Comparison of ENCODE assay signal across 10 cellular contexts in genomic region chr12:116222358-116222757, GRCh38. TPM values are rescaled to one million over a fixed set of nuclear protein-coding genes. Genes with fewer than 3 reads are reported as not detected.
DNase-seq lines count a peak whose midpoint lies in the region; ATAC-seq and TF ChIP-seq lines count a peak whose summit lies in the region.
"Had no signal": no experiment of that assay in that cellular context is flagged by ENCODE, and none has a peak within 500 bp of the region (broad histone marks: within the 10 kb centered on the region; RNA-seq: fewer than 3 reads in every experiment).

No MANE protein-coding gene starts in this region.

- DNase-seq in SIG-M5 treated with dmso at 0.1 percent for 504 hours (lab: John Stamatoyannopoulos, UW; ENCODE audit: unreplicated experiment), result peak; percentile 36
- DNase-seq in SIG-M5 (lab: John Stamatoyannopoulos, UW), result no peak
- peak; percentile 82 for DNase-seq in SK-MEL-5 (ENCODE audit: low read depth, low spot score)
- DNase-seq in stimulated activated CD4-positive, alpha-beta T cell treated with anti-CD3 and anti-CD28 coated beads, Interleukin-15, amount 100 ng/mL, for 24 hours, result peak; percentile 55
- DNase-seq in activated gamma-delta T cell treated with Interleukin-2 at 50 U/mL for 16 hours, result no peak
- no peak for DNase-seq in NCI-H1048 (lab: John Stamatoyannopoulos, UW)
- DNase-seq: DND-41 had no signal

- ATAC-seq in gastroesophageal sphincter, result peak; percentile 86
- ATAC-seq in HG02642 (IDR thresholded peaks at IDR 0.05; ENCODE audit: poor library complexity, unreplicated experiment), result no peak

- no peak for TF ChIP-seq POLR2A in gastroesophageal sphincter (IDR thresholded peaks at IDR 0.05)

- H3K36me3 ChIP-seq in gastroesophageal sphincter, result no peaks in the 10 kb centered on the region

- no peak overlapping the region for H3K4me3 ChIP-seq in gastroesophageal sphincter

- no peak for TF ChIP-seq CTCF in gastroesophageal sphincter (IDR thresholded peaks at IDR 0.05)

- H3K4me1 ChIP-seq in gastroesophageal sphincter, result peaks cover 9 to 81% (median 18%) of the 10 kb centered on the region in 3 donors

- TF ChIP-seq EP300 in gastroesophageal sphincter (IDR thresholded peaks at IDR 0.05), result no peak

- H3K27me3 ChIP-seq in gastroesophageal sphincter, result no peaks in the 10 kb centered on the region
- H3K27me3 ChIP-seq: neutrophil had no signal

- H3K9me3 ChIP-seq in gastroesophageal sphincter, result no peaks in the 10 kb centered on the region
- H3K9me3 ChIP-seq: neutrophil had no signal

- 31 to 33% methylated on average over 4 of the region's 4 CpGs for WGBS in gastroesophageal sphincter (ENCODE audit: low coverage in 1 of 2), 2 donors

- in situ Hi-C loops in SK-MEL-5 (cut with HindIII; ENCODE audit: low pct_unique_long_range_greater_than_20kb, low sequenced_read_pairs), result no loop called here

- peak overlapping the region; percentile 50 to 69 (median 60) for H3K27ac ChIP-seq in gastroesophageal sphincter
- H3K27ac ChIP-seq: neutrophil had no signal

RNA-seq across cellular contexts. Expression of gene MED13L, which starts 55.1 kb away (rescaled TPM):
- 41.3 and 58.4 TPM in 2 replicates for total RNA-seq in SK-MEL-5 (2014; rRNA removed; shearing (Covaris generic))
- 25.3 and 35.5 TPM in 2 replicates for polyA plus RNA-seq in SK-MEL-5 (2015; cell fraction: cytosol; rRNA removed)
- 69.8 and 72.9 TPM in 2 replicates for polyA plus RNA-seq in SK-MEL-5 (2015; cell fraction: nucleus; rRNA removed)
- total RNA-seq in gastroesophageal sphincter, result 100 to 1,000 TPM; 173 to 222 (median 192) TPM

Comparison
In these comparisons a context has a peak if more than half of its experiments do, and no peak if none do; other contexts are left out.
1. DNase-seq: peak in SIG-M5 treated with dmso at 0.1 percent for 504 hours (single experiment), SK-MEL-5 (single experiment) and stimulated activated CD4-positive, alpha-beta T cell treated with anti-CD3 and anti-CD28 coated beads, Interleukin-15, amount 100 ng/mL, for 24 hours (single experiment); none in SIG-M5 (single experiment), activated gamma-delta T cell treated with Interleukin-2 at 50 U/mL for 16 hours (single experiment) and NCI-H1048 (single experiment).